ENCODE assay signal across 1 cellular context in the genomic region with DNA sequence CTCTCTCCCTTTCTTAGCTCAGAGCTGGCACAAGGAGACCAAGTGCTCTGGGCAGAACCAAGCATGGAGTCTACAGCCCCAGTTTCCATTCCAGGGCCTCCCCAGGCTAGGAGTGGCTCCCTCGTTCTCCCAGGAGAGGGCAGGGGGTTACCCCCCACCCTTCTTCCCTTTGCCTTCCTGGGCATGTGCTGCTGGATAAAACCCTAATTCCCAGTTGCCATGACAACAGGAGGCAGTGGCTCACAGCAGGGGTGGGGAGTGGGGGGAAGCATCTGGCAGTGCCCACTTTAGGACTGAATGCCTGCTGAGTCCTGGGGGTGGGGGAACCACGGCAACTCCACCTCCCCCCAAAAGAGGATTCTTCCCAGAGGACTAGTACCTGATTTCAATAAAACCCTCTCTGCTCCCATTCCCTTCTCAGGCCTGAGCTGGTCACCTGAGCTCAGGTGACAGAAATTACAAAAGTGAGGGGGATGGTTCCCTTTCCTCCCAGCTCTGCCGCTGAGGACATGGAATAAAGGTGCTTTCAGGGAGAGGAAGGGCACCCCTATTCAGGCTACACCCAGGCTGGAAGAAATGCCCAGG.
A peak's percentile ranks its signal among the peaks of the same experiment; 100 is the strongest.
TF ChIP-seq lines count a peak whose summit lies in the region.

No MANE protein-coding gene starts in this region.

TF ChIP-seq in HepG2, 621 proteins besides CTCF, POLR2A, EP300 and RAD21:
- TF ChIP-seq RFX1 (IDR thresholded peaks at IDR 0.05) = peak; percentile 53; the same call in 1 of the 2 replicates
- no peak for TF ChIP-seq PLRG1 (conservative IDR thresholded peaks at IDR 0.05)
TF ChIP-seq in HepG2: peak in this region for 1.
